In the genomic region with DNA sequence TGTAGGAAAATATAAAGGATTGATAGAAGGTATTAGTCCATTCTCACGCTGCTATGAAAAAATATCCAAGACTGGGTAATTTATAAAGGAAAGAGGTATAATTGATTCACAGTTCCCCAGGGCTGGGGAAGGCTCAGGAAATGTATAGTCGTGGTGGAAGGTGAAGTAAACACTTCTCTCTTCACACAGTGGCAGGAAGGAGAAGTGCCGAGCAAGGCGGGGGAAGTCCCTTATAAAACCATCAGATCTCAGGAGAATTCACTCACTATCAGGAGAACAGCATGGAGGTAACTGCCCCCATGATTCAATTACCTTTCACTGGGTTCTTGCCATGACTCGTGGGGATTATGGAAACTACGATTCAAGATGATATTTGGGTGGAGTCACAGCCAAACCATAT, we compare ENCODE assay signal across 28 cellular contexts.
"Had no signal": no experiment of that assay in that cellular context is flagged by ENCODE, and none has a peak within 500 bp of the region (broad histone marks: within the 10 kb centered on the region; RNA-seq: fewer than 3 reads in every experiment).

No MANE protein-coding gene starts in this region.

- ATAC-seq: body of pancreas; left lobe of liver; lower lobe of right lung; mucosa of descending colon; right cardiac atrium; stimulated activated effector memory CD8-positive, alpha-beta T cell treated with anti-CD3 and anti-CD28 coated beads, Interleukin-12 subunit alpha, Interleukin-12 subunit beta, amount 100 ng/mL, for 72 hours had no signal

- H3K27ac Mint-ChIP-seq: activated naive CD4-positive, alpha-beta T cell treated with anti-CD3 and anti-CD28 coated beads, Interleukin-2, amount 50 U/mL, for 72 hours; activated T-helper 1 cell treated with anti-CD3 and anti-CD28 coated beads, Interleukin-12 subunit alpha, Interleukin-12 subunit beta, Interleukin-2, Interleukin-4 antibody, amounts not matched to agents 30 ng/mL and 10 ng/mL and 1 ng/mL, durations not matched to agents 14 hours and 24 hours and 36 hours; nephron; stimulated activated effector memory CD8-positive, alpha-beta T cell treated with anti-CD3 and anti-CD28 coated beads, Interleukin-12 subunit alpha, Interleukin-12 subunit beta, amount 100 ng/mL, for 72 hours; T-helper 1 cell treated with Interleukin-12 subunit alpha and Interleukin-12 subunit beta and Interleukin-4 antibody, amounts not matched to agents 30 μg/mL and 1 μg/mL, for 36 hours had no signal

- H3K4me3 Mint-ChIP-seq: activated T-helper 1 cell treated with anti-CD3 and anti-CD28 coated beads, Interleukin-12 subunit alpha, Interleukin-12 subunit beta, Interleukin-2, Interleukin-4 antibody, amounts not matched to agents 30 ng/mL and 10 ng/mL and 1 ng/mL, durations not matched to agents 14 hours and 24 hours and 36 hours; nephron; stimulated activated effector memory CD8-positive, alpha-beta T cell treated with anti-CD3 and anti-CD28 coated beads, Interleukin-12 subunit alpha, Interleukin-12 subunit beta, amount 100 ng/mL, for 72 hours; T-helper 1 cell treated with Interleukin-12 subunit alpha and Interleukin-12 subunit beta and Interleukin-4 antibody, amounts not matched to agents 30 μg/mL and 1 μg/mL, for 36 hours had no signal

- DNase-seq: activated CD4-positive, alpha-beta T cell treated with anti-CD3 and anti-CD28 coated beads, Interleukin-2, amount 50 U/mL, for 4 hours; activated CD4-positive, CD25-positive, alpha-beta regulatory T cell treated with anti-CD3 and anti-CD28 coated beads, Interleukin-2, amount 50 U/mL, for 72 hours; activated CD8-positive, alpha-beta memory T cell treated with anti-CD3 and anti-CD28 coated beads, Interleukin-2, amount 50 U/mL, for 4 hours; activated gamma-delta T cell treated with Interleukin-2 at 50 U/mL for 16 hours; activated T-cell treated with anti-CD3 and anti-CD28 coated beads, Interleukin-2, amount 50 U/mL, for 1 hour; adrenal gland; aorta; body of pancreas; dermis blood vessel endothelial cell; effector CD4-positive, alpha-beta T cell; esophagus squamous epithelium; foreskin melanocyte; kidney glomerular epithelial cell; lower lobe of right lung; mesendoderm; mucosa of descending colon; posterior cingulate gyrus; right cardiac atrium; stimulated activated CD4-positive, alpha-beta T cell treated with anti-CD3 and anti-CD28 coated beads, Interleukin-4, amount 100 ng/mL, for 24 hours; SW 1271; T-helper 9 cell; WERI-Rb-1 had no signal

- H3K36me3 Mint-ChIP-seq: activated naive CD4-positive, alpha-beta T cell treated with anti-CD3 and anti-CD28 coated beads, Interleukin-2, amount 50 U/mL, for 72 hours; stimulated activated effector memory CD8-positive, alpha-beta T cell treated with anti-CD3 and anti-CD28 coated beads, Interleukin-12 subunit alpha, Interleukin-12 subunit beta, amount 100 ng/mL, for 72 hours had no signal

- H3K4me1 Mint-ChIP-seq: nephron; stimulated activated effector memory CD8-positive, alpha-beta T cell treated with anti-CD3 and anti-CD28 coated beads, Interleukin-12 subunit alpha, Interleukin-12 subunit beta, amount 100 ng/mL, for 72 hours had no signal
